Comparison of ENCODE assay signal across 8 cellular contexts in the genomic region with DNA sequence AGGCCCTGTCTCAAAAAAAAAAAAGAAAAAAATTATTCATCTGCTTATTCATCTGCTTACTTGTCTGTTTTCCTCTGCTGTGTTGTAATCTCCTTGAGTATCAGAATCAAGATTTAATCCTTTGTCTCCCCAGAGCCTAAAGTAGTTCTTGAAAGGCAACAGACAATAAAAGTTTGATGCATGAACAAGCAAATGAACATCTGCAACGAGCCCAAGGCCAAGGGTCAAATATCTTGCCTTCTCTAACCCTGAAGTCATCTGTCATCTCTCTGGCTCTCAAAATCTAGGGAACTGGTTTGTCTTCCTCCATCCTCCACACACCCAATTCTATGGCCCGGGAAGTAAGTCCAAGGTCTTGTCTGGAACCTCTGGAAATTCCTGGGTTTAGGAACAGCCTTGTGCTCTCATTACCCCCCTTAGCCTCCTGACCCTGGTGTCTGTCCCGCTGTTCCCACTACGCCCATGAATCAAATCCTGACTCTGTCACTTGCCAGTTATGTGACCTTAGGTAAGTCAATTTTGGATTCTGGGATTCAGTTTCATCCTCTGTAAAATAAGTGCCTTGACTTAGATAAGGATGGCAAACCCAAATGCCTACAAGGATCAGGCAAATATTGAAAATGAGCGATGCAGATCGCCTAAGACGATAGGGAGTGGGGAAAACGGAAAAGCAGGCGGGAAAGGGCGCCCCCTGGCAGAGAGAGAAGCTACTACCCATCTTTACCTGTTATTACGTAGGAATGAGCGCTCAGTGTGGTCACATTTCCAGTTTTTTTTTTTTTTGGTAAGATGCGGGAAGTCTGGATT.
DNase-seq lines count a peak whose midpoint lies in the region; ATAC-seq and TF ChIP-seq lines count a peak whose summit lies in the region.

No MANE protein-coding gene starts in this region.

- H4K5ac ChIP-seq in IMR-90 (ENCODE audit: low read depth, low read length), result no peak overlapping the region; the same call in 1 of the 2 replicates

- POLR2A ChIA-PET in GM10248 (lab: Yijun Ruan, JAX), result no interaction called here
- POLR2A ChIA-PET in IMR-90 (lab: Charles Lee; ENCODE audit: unreplicated experiment), result no interaction called here

- dilution Hi-C loops in IMR-90 (cut with HindIII; ENCODE audit: low sequenced_read_pairs, unreplicated experiment), result no loop called here

- CTCF ChIA-PET in GM10248 (lab: Yijun Ruan, JAX) (interaction anchor here (0.8 to 2.0 kb wide), 9 partner anchors 9 to 216 kb away, joined by 3 to 5 read pairs (median 4); no protein-coding TSS in a partner anchor), IMR-90 (lab: Yijun Ruan, JAX) (interaction anchor here (0.6 kb wide), 2 partner anchors 30 to 160 kb away, joined by 3 to 5 read pairs; no protein-coding TSS in a partner anchor)

- H3K9me3 ChIP-seq in IMR-90 (ENCODE audit: control insufficient read depth, insufficient read depth, low read length), result no peaks in the 10 kb centered on the region

- H3K4ac ChIP-seq in IMR-90 (ENCODE audit: low read depth, low read length), result no peak overlapping the region

- H3K23ac ChIP-seq in IMR-90 (ENCODE audit: low read depth, low read length), result no peak overlapping the region

- no peaks in the 10 kb centered on the region for H3K9me1 ChIP-seq in IMR-90 (ENCODE audit: insufficient read depth, low read length)

- peaks cover 7% of the 10 kb centered on the region for H3K9me3 Mint-ChIP-seq in neural crest cell

- no peak overlapping the region for H2AFZ ChIP-seq in IMR-90 (replicated peaks; ENCODE audit: low read length, poor library complexity)

- H3K79me1 ChIP-seq in IMR-90 (ENCODE audit: low read depth in 1 of 2, low read length in 2 of 2), result no peaks in the 10 kb centered on the region

- ATAC-seq in IMR-90 (ENCODE audit: low read depth) (no peak), GM18858 (IDR thresholded peaks at IDR 0.05; ENCODE audit: unreplicated experiment) (no peak), HG03175 (IDR thresholded peaks at IDR 0.05; ENCODE audit: unreplicated experiment) (no peak)

- H4K20me1 ChIP-seq in IMR-90 (ENCODE audit: insufficient read depth, low read length), result no peaks in the 10 kb centered on the region

- H2AK9ac ChIP-seq in IMR-90 (replicated peaks; ENCODE audit: low read depth, low read length, poor library complexity), result peak overlapping the region; percentile 48

- H3K27me3 ChIP-seq in IMR-90 (ENCODE audit: control insufficient read depth, insufficient read depth, low read length), result peaks cover 7% of the 10 kb centered on the region

- no peak overlapping the region for H3K9ac ChIP-seq in IMR-90 (ENCODE audit: low read depth, low read length)

- intact Hi-C loops in IMR-90 (cut with micrococcal nuclease), result loop anchor here (2.0 to 10.0 kb wide), 2 partner anchors 104 to 212 kb away; no protein-coding TSS in a partner anchor

- H3K4me3 Mint-ChIP-seq in neural crest cell, result no peak overlapping the region

- no peak overlapping the region for H2BK5ac ChIP-seq in IMR-90 (ENCODE audit: low read depth, low read length, poor library complexity, severe bottlenecking)

- peak overlapping the region; percentile 43 for H3K27ac Mint-ChIP-seq in neural crest cell (ENCODE audit: unreplicated experiment)

- H3K27me3 Mint-ChIP-seq in neural crest cell (ENCODE audit: low read depth), result peaks cover 7% of the 10 kb centered on the region

- no CpG with 5 or more reads among the region's 13 CpGs for whole genome bisulfite sequencing in IMR-90 (ENCODE audit: extremely low coverage in 2 of 2, insufficient read length in 1 of 2), 2 experiments

- H2BK15ac ChIP-seq in IMR-90 (ENCODE audit: low read depth, low read length), result no peak overlapping the region

- no peak overlapping the region for H2BK20ac ChIP-seq in IMR-90 (ENCODE audit: low read depth, low read length)

- DNase-seq in GM10248 (ENCODE audit: extremely low spot score) (peak; percentile 30), IMR-90 (no peak), cardiac fibroblast (ENCODE audit: low read depth in 2 of 2) (peak in 1 of 2 donors; percentile 17), neural crest cell (ENCODE audit: low read depth, low spot score) (peak; percentile 37), NCI-H345 (lab: John Stamatoyannopoulos, UW) (no peak), T-helper 9 cell (no peak)

- no peak overlapping the region for H3K14ac ChIP-seq in IMR-90 (replicated peaks; ENCODE audit: low read depth, low read length)

- H3K4me3 ChIP-seq in IMR-90 (ENCODE audit: insufficient read depth, low read depth, low read length) (no peak overlapping the region), cardiac fibroblast (replicated peaks in 1 of 2; ENCODE audit: low read depth in 2 of 2, low read length in 2 of 2) (no peak overlapping the region)

- H3K56ac ChIP-seq in IMR-90 (ENCODE audit: extremely low read depth, insufficient read depth, low read length), result no peak overlapping the region

- no peak overlapping the region for H3K4me2 ChIP-seq in IMR-90 (ENCODE audit: low read depth, low read length)

- TF ChIP-seq CTCF in GM10248 (IDR thresholded peaks at IDR 0.05; ENCODE audit: control extremely low read depth, extremely low read depth, low read depth, missing control alignments) (peak; percentile 46), IMR-90 (conservative IDR thresholded peaks at IDR 0.05; ENCODE audit: low read depth, low read length) (peak; percentile 35), cardiac fibroblast (IDR thresholded peaks at IDR 0.05; ENCODE audit: low read depth, low read length) (peak; percentile 42), neural crest cell (conservative IDR thresholded peaks at IDR 0.05) (peak; percentile 69)

- TF ChIP-seq POLR2A in IMR-90 (IDR thresholded peaks at IDR 0.05; ENCODE audit: low read depth, low read length), result no peak

- peaks cover 3% of the 10 kb centered on the region; the same call in 1 of the 2 replicates for H3K4me1 ChIP-seq in IMR-90 (ENCODE audit: control insufficient read depth, insufficient read depth, low read length)

- peak; percentile 48 for TF ChIP-seq RAD21 in IMR-90 (IDR thresholded peaks at IDR 0.05; ENCODE audit: low read length)

- H3K27ac ChIP-seq in IMR-90 (ENCODE audit: insufficient read depth, low read length), result no peak overlapping the region

- in situ Hi-C loops in IMR-90 (cut with MboI; ENCODE audit: low sequenced_read_pairs), result loop anchor here (25.0 kb wide), 1 partner anchor 200 kb away; no protein-coding TSS in a partner anchor

- no peak overlapping the region for H2AK5ac ChIP-seq in IMR-90 (ENCODE audit: low read depth, low read length)

- no peak overlapping the region for H4K8ac ChIP-seq in IMR-90 (ENCODE audit: low read depth in 2 of 2, low read length in 2 of 2)

- H3K18ac ChIP-seq in IMR-90 (ENCODE audit: low read depth, low read length), result peak overlapping the region; percentile 46; the same call in 1 of the 2 replicates

- H3K36me3 Mint-ChIP-seq in neural crest cell (ENCODE audit: low read depth), result no peaks in the 10 kb centered on the region

- no peak overlapping the region for H2BK120ac ChIP-seq in IMR-90 (ENCODE audit: low read depth, low read length)

- H4K91ac ChIP-seq in IMR-90 (ENCODE audit: insufficient read depth, low read depth, low read length), result no peak overlapping the region

- no peaks in the 10 kb centered on the region for H3K36me3 ChIP-seq in IMR-90 (ENCODE audit: control insufficient read depth, insufficient read depth, low read length)

- BruUV-seq in IMR-90 (replicated peaks; lab: Mats Ljungman, UMichigan), result no TSS peak

- no peaks in the 10 kb centered on the region for H3K4me1 Mint-ChIP-seq in neural crest cell

TF ChIP-seq in IMR-90, 13 proteins besides CTCF, POLR2A, EP300 and RAD21:
- TF ChIP-seq MXI1 (IDR thresholded peaks at IDR 0.05; ENCODE audit: borderline replicate concordance, low read depth, low read length) (no peak), SMC3 (IDR thresholded peaks at IDR 0.05; ENCODE audit: low read depth, low read length) (peak; percentile 26; the same call in 1 of the 2 replicates), BHLHE40 (IDR thresholded peaks at IDR 0.05; ENCODE audit: low read depth, low read length) (no peak), RCOR1 (IDR thresholded peaks at IDR 0.05; ENCODE audit: insufficient replicate concordance, low read length) (no peak), NFE2L2 (IDR thresholded peaks at IDR 0.05; ENCODE audit: low read depth, low read length) (no peak), MAFK (IDR thresholded peaks at IDR 0.05; ENCODE audit: low read depth, low read length) (no peak)

Comparison
In these comparisons a context has a peak if more than half of its experiments do, and no peak if none do; other contexts are left out.
1. DNase-seq: peak in GM10248 (single experiment) and neural crest cell (single experiment); none in IMR-90 (single experiment), NCI-H345 (single experiment) and T-helper 9 cell (single experiment).
2. Peak in every context shown above with its lines, with median percentiles within 50 percentile points of each other: CTCF ChIP-seq.